28 cellular contexts compared by ENCODE assay signal in the genomic region with DNA sequence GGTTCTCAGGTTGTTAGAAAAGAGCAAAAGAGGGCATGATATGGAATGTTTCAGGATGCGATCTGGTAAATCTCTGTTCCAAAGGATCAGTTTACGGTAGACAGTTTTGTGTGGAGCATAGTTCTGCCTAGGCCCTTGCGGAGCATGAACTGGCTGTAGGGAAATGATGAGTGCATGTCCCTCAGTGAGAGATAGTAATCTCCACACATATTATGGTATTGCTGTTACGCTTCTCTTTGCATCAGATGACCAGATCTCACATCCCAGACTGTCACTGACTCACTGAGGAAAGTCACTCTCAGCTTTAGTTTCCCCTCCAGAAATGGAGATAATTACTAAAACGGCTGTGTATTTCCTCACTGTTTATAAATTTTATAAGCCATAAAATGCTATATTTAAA.
"Had no signal": no experiment of that assay in that cellular context is flagged by ENCODE, and none has a peak within 500 bp of the region (broad histone marks: within the 10 kb centered on the region; RNA-seq: fewer than 3 reads in every experiment).

No MANE protein-coding gene starts in this region.

- H3K27me3 ChIP-seq: adrenal gland, body of pancreas, colonic mucosa, esophagus squamous epithelium, gastroesophageal sphincter, heart right ventricle had no signal

- ATAC-seq: activated CD4-positive, alpha-beta T cell treated with anti-CD3 and anti-CD28 coated beads for 36 hours; activated CD8-positive, alpha-beta memory T cell treated with anti-CD3 and anti-CD28 coated beads, Interleukin-2, amount 10 ng/mL, durations not matched to agents 7 days and 5 days; activated CD8-positive, alpha-beta T cell treated with anti-CD3 and anti-CD28 coated beads, Interleukin-2, amount 10 ng/mL, durations not matched to agents 7 days and 5 days; activated naive CD8-positive, alpha-beta T cell treated with anti-CD3 and anti-CD28 coated beads, Interleukin-2, amount 50 U/mL, for 24 hours; body of pancreas; gastroesophageal sphincter; heart right ventricle had no signal

- H3K4me3 ChIP-seq: adrenal gland, body of pancreas, colonic mucosa, esophagus squamous epithelium, gastroesophageal sphincter, heart right ventricle had no signal

- H3K9me3 ChIP-seq: adrenal gland, body of pancreas, colonic mucosa, esophagus squamous epithelium, gastroesophageal sphincter, heart right ventricle had no signal

- DNase-seq: activated CD4-positive, alpha-beta memory T cell treated with anti-CD3 and anti-CD28 coated beads for 36 hours; activated CD4-positive, alpha-beta T cell treated with anti-CD3 and anti-CD28 coated beads for 36 hours; activated CD4-positive, alpha-beta T cell treated with anti-CD3 and anti-CD28 coated beads, Interleukin-2, amount 10 ng/mL, durations not matched to agents 24 days and 14 days; activated CD4-positive, CD25-positive, alpha-beta regulatory T cell; activated CD4-positive, CD25-positive, alpha-beta regulatory T cell treated with anti-CD3 and anti-CD28 coated beads, Interleukin-2, amount 50 U/mL, for 72 hours; activated CD8-positive, alpha-beta memory T cell treated with anti-CD3 and anti-CD28 coated beads, Interleukin-2, amount 10 ng/mL, durations not matched to agents 7 days and 5 days; activated CD8-positive, alpha-beta memory T cell treated with anti-CD3 and anti-CD28 coated beads, Interleukin-2, amount 50 U/mL, for 4 hours; activated CD8-positive, alpha-beta T cell treated with anti-CD3 and anti-CD28 coated beads, Interleukin-2, amount 10 ng/mL, durations not matched to agents 7 days and 5 days; activated effector memory CD4-positive, alpha-beta T cell treated with anti-CD3 and anti-CD28 coated beads, Interleukin-2, amount 50 U/mL, for 16 hours; activated naive CD4-positive, alpha-beta T cell treated with anti-CD3 and anti-CD28 coated beads for 36 hours; activated naive CD8-positive, alpha-beta T cell treated with anti-CD3 and anti-CD28 coated beads for 36 hours; activated naive CD8-positive, alpha-beta T cell treated with anti-CD3 and anti-CD28 coated beads, Interleukin-2, amount 50 U/mL, for 24 hours; activated T-cell treated with anti-CD3 and anti-CD28 coated beads, Interleukin-2, amount 50 U/mL, for 1 hour; activated T-cell treated with anti-CD3 and anti-CD28 coated beads, Interleukin-2, amount 50 U/mL, for 48 hours; adrenal gland; amygdala; aorta; body of pancreas; central memory CD4-positive, alpha-beta T cell; cerebellar nuclear complex; colonic mucosa; effector CD8-positive, alpha-beta T cell; esophagus squamous epithelium; foreskin melanocyte; heart right ventricle; T-helper 2 cell had no signal

- H3K27ac ChIP-seq: adrenal gland, body of pancreas, colonic mucosa, epithelial cell of prostate, esophagus squamous epithelium, gastroesophageal sphincter, heart right ventricle had no signal

- H3K36me3 ChIP-seq: adrenal gland, colonic mucosa, esophagus squamous epithelium, gastroesophageal sphincter, heart right ventricle had no signal

- H3K4me1 ChIP-seq: adrenal gland, body of pancreas, colonic mucosa, esophagus squamous epithelium, gastroesophageal sphincter had no signal
